Comparison of ENCODE assay signal across 25 cellular contexts in the genomic region with DNA sequence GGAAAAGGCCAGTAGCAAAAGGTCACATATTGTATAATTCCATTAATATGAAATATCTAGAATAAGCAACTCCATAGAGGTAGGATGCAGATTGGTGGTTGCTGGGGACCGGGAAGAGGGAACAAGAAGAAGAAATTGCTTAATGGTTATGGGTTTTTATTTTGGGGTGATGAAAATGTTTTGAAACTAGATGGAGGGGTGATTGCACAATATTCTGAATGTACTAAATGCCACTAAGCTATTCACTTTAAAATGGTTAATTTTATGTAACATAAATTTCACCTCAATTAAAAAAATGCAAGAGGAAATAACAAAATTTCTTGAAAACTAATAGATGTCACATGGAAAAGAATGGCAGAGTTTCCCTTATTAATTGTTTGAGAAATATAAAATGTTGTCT. TPM values are rescaled to one million over a fixed set of nuclear protein-coding genes. Genes with fewer than 3 reads are reported as not detected.
A peak's percentile ranks its signal among the peaks of the same experiment; 100 is the strongest.
DNase-seq lines count a peak whose midpoint lies in the region; ATAC-seq and TF ChIP-seq lines count a peak whose summit lies in the region.
"Had no signal": no experiment of that assay in that cellular context is flagged by ENCODE, and none has a peak within 500 bp of the region (broad histone marks: within the 10 kb centered on the region; RNA-seq: fewer than 3 reads in every experiment).

No MANE protein-coding gene starts in this region.

- H3K79me2 ChIP-seq in DOHH2 (ENCODE audit: control insufficient read depth, low read length) = peaks cover 100% of the 10 kb centered on the region

- H3K27ac ChIP-seq in DOHH2 (ENCODE audit: low read depth, low read length) (no peak overlapping the region), neutrophil (peak overlapping the region; percentile 88)
- H3K27ac ChIP-seq: A549, ascending aorta had no signal

- H3K27ac Mint-ChIP-seq in T-helper 2 cell treated with Interferon-gamma antibody and Interleukin-4, amounts not matched to agents 5 μg/mL and 100 μg/mL, for 36 hours = no peak overlapping the region
- H3K27ac Mint-ChIP-seq in T-helper 17 cell = peak overlapping the region; percentile 24
- H3K27ac Mint-ChIP-seq: GM23338, type B pancreatic cell, WTC11 had no signal

- H3K4me1 ChIP-seq in DOHH2 (ENCODE audit: control insufficient read depth, low read length) (peaks cover 84% of the 10 kb centered on the region), neutrophil (ENCODE audit: control insufficient read depth in 1 of 2, insufficient read depth in 1 of 2, low read depth in 1 of 2, low read length in 1 of 2) (peaks cover 78 to 79% of the 10 kb centered on the region in 2 experiments)
- H3K4me1 ChIP-seq: A549 had no signal

- H3K27me3 ChIP-seq in DOHH2 (ENCODE audit: control insufficient read depth, low read length) (no peaks in the 10 kb centered on the region), neutrophil (no peaks in the 10 kb centered on the region)
- H3K27me3 ChIP-seq: ascending aorta, stomach had no signal

- 0 out of 2 replicates have a peak overlapping the region, but pooled peaks have one; percentile 7 for H3K4me2 ChIP-seq in DOHH2 (ENCODE audit: low read length)
- H3K4me2 ChIP-seq: A549, GM23338 had no signal

- ATAC-seq in T-helper 17 cell (no peak), GM18520 (IDR thresholded peaks at IDR 0.05; ENCODE audit: unreplicated experiment) (no peak), HG03196 (IDR thresholded peaks at IDR 0.05; ENCODE audit: unreplicated experiment) (no peak)
- ATAC-seq: GM23338, PC-3, WTC11 had no signal

- no peak for TF ChIP-seq CTCF in DOHH2 (IDR thresholded peaks at IDR 0.05; ENCODE audit: low read depth, low read length, poor library complexity, severe bottlenecking)
- TF ChIP-seq CTCF in neutrophil (IDR thresholded peaks at IDR 0.05) = no peak

- H4K20me1 ChIP-seq in DOHH2 (ENCODE audit: control insufficient read depth, insufficient read depth, low read depth, low read length) = peaks cover 24% of the 10 kb centered on the region; the same call in 1 of the 2 replicates

- H3K9me3 Mint-ChIP-seq in T-helper 2 cell treated with Interferon-gamma antibody and Interleukin-4, amounts not matched to agents 5 μg/mL and 100 μg/mL, for 36 hours = no peaks in the 10 kb centered on the region
- H3K9me3 Mint-ChIP-seq: GM23338, type B pancreatic cell, WTC11 had no signal

- peaks cover 81% of the 10 kb centered on the region for H3K4me1 Mint-ChIP-seq in T-helper 2 cell treated with Interferon-gamma antibody and Interleukin-4, amounts not matched to agents 5 μg/mL and 100 μg/mL, for 36 hours (ENCODE audit: low read depth)
- H3K4me1 Mint-ChIP-seq in T-helper 17 cell = peaks cover 87% of the 10 kb centered on the region

- peaks cover 87% of the 10 kb centered on the region for H3K36me3 Mint-ChIP-seq in T-helper 2 cell treated with Interferon-gamma antibody and Interleukin-4, amounts not matched to agents 5 μg/mL and 100 μg/mL, for 36 hours (ENCODE audit: low read depth)
- peaks cover 11% of the 10 kb centered on the region for H3K36me3 Mint-ChIP-seq in T-helper 17 cell (ENCODE audit: low read depth)
- H3K36me3 Mint-ChIP-seq: type B pancreatic cell, WTC11 had no signal

- peaks cover 8% of the 10 kb centered on the region for H3F3A ChIP-seq in DOHH2 (ENCODE audit: control insufficient read depth, insufficient read depth)

- no peak for DNase-seq in T-helper 2 cell treated with Interferon-gamma antibody and Interleukin-4, amounts not matched to agents 5 μg/mL and 100 μg/mL, for 36 hours (ENCODE audit: low spot score)
- no peak for DNase-seq in T-helper 2 cell
- DNase-seq in T-helper 17 cell = no peak
- DNase-seq in OCI-M1 (lab: John Stamatoyannopoulos, UW) = no peak
- DNase-seq: activated naive CD4-positive, alpha-beta T cell treated with anti-CD3 and anti-CD28 coated beads, Interleukin-2, amount 50 U/mL, for 16 hours; activated T-cell treated with anti-CD3 and anti-CD28 coated beads, Interleukin-2, amount 50 U/mL, for 48 hours; kidney glomerular epithelial cell; MM.1S; NCI-H1694; NCI-H2171 treated with DMSO at 0.1 percent for 48 hours; NCI-H524 treated with DMSO at 0.1 percent for 48 hours; PC-3; SHP77 treated with DMSO at 0.1 percent for 48 hours; stimulated activated CD4-positive, alpha-beta T cell treated with anti-CD3 and anti-CD28 coated beads, Interleukin-12 subunit alpha, Interleukin-12 subunit beta, amount 100 ng/mL, for 4 hours; stimulated activated CD4-positive, alpha-beta T cell treated with anti-CD3 and anti-CD28 coated beads, Interleukin-4, amount 100 ng/mL, for 4 hours; stomach had no signal

- no peaks in the 10 kb centered on the region for H3K9me3 ChIP-seq in DOHH2 (ENCODE audit: control insufficient read depth, insufficient read depth, low read length)
- H3K9me3 ChIP-seq in T-helper 17 cell (ENCODE audit: control insufficient read depth, low read length, poor library complexity, severe bottlenecking) = no peaks in the 10 kb centered on the region
- no peaks in the 10 kb centered on the region for H3K9me3 ChIP-seq in neutrophil
- H3K9me3 ChIP-seq: A549, ascending aorta, stomach had no signal

- no peak overlapping the region for H3K4me3 ChIP-seq in DOHH2 (ENCODE audit: low read length)
- H3K4me3 ChIP-seq in neutrophil (ENCODE audit: low read depth in 1 of 2, low read length in 1 of 2) = peak overlapping the region in 1 of 2 experiments; percentile 24
- H3K4me3 ChIP-seq: A549, ascending aorta, GM23338, stomach had no signal

- peaks cover 98% of the 10 kb centered on the region for H3K36me3 ChIP-seq in DOHH2 (ENCODE audit: control insufficient read depth, low read length)
- peaks cover 27% of the 10 kb centered on the region for H3K36me3 ChIP-seq in neutrophil
- H3K36me3 ChIP-seq: ascending aorta had no signal

- H3K4me3 Mint-ChIP-seq in T-helper 2 cell treated with Interferon-gamma antibody and Interleukin-4, amounts not matched to agents 5 μg/mL and 100 μg/mL, for 36 hours = peak overlapping the region; percentile 98
- H3K4me3 Mint-ChIP-seq in T-helper 17 cell = peak overlapping the region; percentile 47
- H3K4me3 Mint-ChIP-seq: GM23338, type B pancreatic cell, WTC11 had no signal

- H3K9me2 ChIP-seq in DOHH2 (replicated peaks; ENCODE audit: control insufficient read depth, low read length) = no peaks in the 10 kb centered on the region

- no peaks in the 10 kb centered on the region for H3K27me3 Mint-ChIP-seq in T-helper 2 cell treated with Interferon-gamma antibody and Interleukin-4, amounts not matched to agents 5 μg/mL and 100 μg/mL, for 36 hours (ENCODE audit: low read depth)
- no peaks in the 10 kb centered on the region for H3K27me3 Mint-ChIP-seq in T-helper 17 cell

RNA-seq across cellular contexts. Expression of a gene that starts 6.7 kb away (rescaled TPM):
- 10 to 100 TPM; 29.0 to 31.5 TPM for total RNA-seq in T-helper 17 cell
